In genomic region chr3:64023187-64023860, GRCh38 we compare ENCODE assay signal across 1 cellular context.
A peak's percentile ranks its signal among the peaks of the same experiment; 100 is the strongest.
TF ChIP-seq lines count a peak whose summit lies in the region.

Gene PSMD6, minus strand, starts transcription at chr3:64023494. Its CDS starts 75 bp downstream, at chr3:64023419.

TF ChIP-seq in HepG2, 621 proteins besides CTCF, POLR2A, EP300 and RAD21 (continued from another document and continues in another):
- TF ChIP-seq TFE3 (CRISPR knock-in tag; IDR thresholded peaks at IDR 0.05) (peak; percentile 49; the same call in 1 of the 2 replicates), GATAD2A (CRISPR knock-in tag; IDR thresholded peaks at IDR 0.05) (peak; percentile 24), GFI1 (CRISPR knock-in tag; IDR thresholded peaks at IDR 0.05; ENCODE audit: borderline replicate concordance) (peak; percentile 53; the same call in 1 of the 2 replicates), ZBTB20 (CRISPR knock-in tag; IDR thresholded peaks at IDR 0.05; ENCODE audit: borderline replicate concordance, low read depth) (peak; percentile 50; the same call in 1 of the 2 replicates), ZNF207 (IDR thresholded peaks at IDR 0.05; ENCODE audit: borderline replicate concordance) (no peak), PATZ1 (CRISPR knock-in tag; IDR thresholded peaks at IDR 0.05) (peak; percentile 74; the same call in 1 of the 2 replicates), U2AF2 (IDR thresholded peaks at IDR 0.05; ENCODE audit: low read depth, low read length) (no peak), ZHX2 (IDR thresholded peaks at IDR 0.05; ENCODE audit: low read depth) (peak; percentile 63; the same call in 1 of the 2 replicates), ZHX2 (CRISPR knock-in tag; IDR thresholded peaks at IDR 0.05; ENCODE audit: borderline replicate concordance) (peak; percentile 65; the same call in 1 of the 2 replicates), MXI1 (IDR thresholded peaks at IDR 0.05; ENCODE audit: borderline replicate concordance, low read depth, low read length) (peak; percentile 63; the same call in 2 of the 3 replicates), HNF4A (CRISPR knock-in tag; IDR thresholded peaks at IDR 0.05) (no peak), ZBTB34 (CRISPR knock-in tag; IDR thresholded peaks at IDR 0.05) (peak; percentile 69; the same call in 1 of the 2 replicates), ATM (IDR thresholded peaks at IDR 0.05; ENCODE audit: borderline replicate concordance) (no peak), ZSCAN9 (CRISPR knock-in tag; IDR thresholded peaks at IDR 0.05; ENCODE audit: borderline replicate concordance) (peak; percentile 33; the same call in 1 of the 2 replicates), ZNF138 (CRISPR knock-in tag; IDR thresholded peaks at IDR 0.05; ENCODE audit: low read depth) (0 out of 2 replicates have a peak, but pooled peaks have one; percentile 57), E2F2 (CRISPR knock-in tag; IDR thresholded peaks at IDR 0.05; ENCODE audit: borderline replicate concordance) (peak; percentile 69; the same call in 1 of the 2 replicates), CREBL2 (CRISPR knock-in tag; IDR thresholded peaks at IDR 0.05; ENCODE audit: borderline replicate concordance) (no peak), ZNF646 (CRISPR knock-in tag; IDR thresholded peaks at IDR 0.05) (peak; percentile 70; the same call in 1 of the 2 replicates), ERF (CRISPR knock-in tag; IDR thresholded peaks at IDR 0.05) (peak; percentile 95), GMEB2 (CRISPR knock-in tag; IDR thresholded peaks at IDR 0.05; ENCODE audit: low read depth) (0 out of 2 replicates have a peak, but pooled peaks have one; percentile 29), ATAD3A (CRISPR knock-in tag; IDR thresholded peaks at IDR 0.05) (no peak), PLRG1 (conservative IDR thresholded peaks at IDR 0.05) (no peak), HNRNPLL (IDR thresholded peaks at IDR 0.05; ENCODE audit: low read depth, low read length, poor library complexity, severe bottlenecking) (peak; percentile 83), NR2F6 (IDR thresholded peaks at IDR 0.05) (no peak), NR2F6 (CRISPR knock-in tag; IDR thresholded peaks at IDR 0.05) (0 out of 2 replicates have a peak, but pooled peaks have one; percentile 35), ZFP91 (CRISPR knock-in tag; IDR thresholded peaks at IDR 0.05; ENCODE audit: borderline replicate concordance) (peak; percentile 94), ZNF737 (CRISPR knock-in tag; IDR thresholded peaks at IDR 0.05; ENCODE audit: borderline replicate concordance) (no peak), SKI (IDR thresholded peaks at IDR 0.05; ENCODE audit: partially characterized antibody) (peak; percentile 9), SRSF4 (IDR thresholded peaks at IDR 0.05; ENCODE audit: low read depth, low read length, poor library complexity, severe bottlenecking) (no peak), ZNF136 (CRISPR knock-in tag; IDR thresholded peaks at IDR 0.05; ENCODE audit: low read depth) (peak; percentile 31; the same call in 1 of the 2 replicates), TBL1XR1 (IDR thresholded peaks at IDR 0.05; ENCODE audit: borderline replicate concordance, low read length, partially characterized antibody) (peak; percentile 62), KDM1A (CRISPR knock-in tag; IDR thresholded peaks at IDR 0.05) (no peak), FOXJ3 (CRISPR knock-in tag; IDR thresholded peaks at IDR 0.05; ENCODE audit: borderline replicate concordance) (peak; percentile 76; the same call in 1 of the 2 replicates), FOXA3 (CRISPR knock-in tag; IDR thresholded peaks at IDR 0.05) (peak; percentile 72)
